Comparison of ENCODE assay signal across 31 cellular contexts in the genomic region with DNA sequence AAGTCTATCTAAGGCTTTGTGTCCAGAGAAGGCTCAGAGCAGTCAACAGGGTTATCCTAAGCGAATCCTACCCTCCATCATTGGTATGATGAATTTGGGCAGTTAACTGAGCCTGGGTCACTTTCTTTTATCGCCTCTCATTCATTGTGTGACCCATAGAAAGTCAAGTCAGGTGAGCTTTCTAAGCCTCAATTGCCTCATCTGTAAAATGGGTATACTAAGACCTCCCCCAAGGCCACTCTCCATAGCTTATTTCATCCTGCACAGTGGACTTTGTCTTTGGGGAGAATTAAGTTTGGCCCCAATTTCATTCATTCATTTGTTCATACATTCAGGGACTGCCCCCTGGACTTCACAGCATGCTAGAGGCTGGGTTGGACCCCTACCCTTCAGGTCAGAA.
DNase-seq lines count a peak whose midpoint lies in the region; ATAC-seq, FAIRE-seq and TF ChIP-seq lines count a peak whose summit lies in the region.
"Had no signal": no experiment of that assay in that cellular context is flagged by ENCODE, and none has a peak within 500 bp of the region (broad histone marks: within the 10 kb centered on the region; RNA-seq: fewer than 3 reads in every experiment).

No MANE protein-coding gene starts in this region.

- H3K9ac ChIP-seq in HepG2 (ENCODE audit: insufficient read depth, low read depth, low read length) (no peak overlapping the region), K562 (ENCODE audit: insufficient read depth in 1 of 2, low read depth in 2 of 2, low read length in 2 of 2) (no peak overlapping the region), mesenchymal stem cell (ENCODE audit: low read length) (no peak overlapping the region)
- H3K9ac ChIP-seq: BLaER1; BLaER1 treated with 17β-estradiol and CSF1 and Interleukin-3, amounts not matched to agents 10 nM and 100 nM had no signal

- no peak for TF ChIP-seq RAD21 in HepG2 (CRISPR knock-in tag; IDR thresholded peaks at IDR 0.05)
- no peak for TF ChIP-seq RAD21 in K562 (CRISPR knock-in tag; conservative IDR thresholded peaks at IDR 0.05 in 1 of 2, IDR thresholded peaks at IDR 0.05 in 1 of 2)

- no peaks in the 10 kb centered on the region for H3K9me1 ChIP-seq in K562 (ENCODE audit: control insufficient read depth, insufficient read depth, low read length)

- no peak overlapping the region for H2BK120ac ChIP-seq in mesenchymal stem cell (ENCODE audit: low read depth, low read length)

- no peak overlapping the region for H3K4me3 ChIP-seq in HepG2 (replicated peaks in 1 of 3; ENCODE audit: insufficient read depth in 1 of 3, low read depth in 2 of 3, low read length in 3 of 3)
- H3K4me3 ChIP-seq in right lobe of liver = no peak overlapping the region
- no peak overlapping the region for H3K4me3 ChIP-seq in K562
- no peak overlapping the region for H3K4me3 ChIP-seq in mesenchymal stem cell (ENCODE audit: insufficient read depth in 1 of 2, low read depth in 1 of 2, low read length in 2 of 2)
- H3K4me3 ChIP-seq: A549; BLaER1; BLaER1 treated with 17β-estradiol and CSF1 and Interleukin-3, amounts not matched to agents 10 nM and 100 nM had no signal

- no peak overlapping the region for H2BK15ac ChIP-seq in mesenchymal stem cell (ENCODE audit: low read depth, poor library complexity, severe bottlenecking)

- H3K4ac ChIP-seq in mesenchymal stem cell (ENCODE audit: low read depth in 1 of 2, low read length in 2 of 2) = no peak overlapping the region

- no peak overlapping the region for H2BK12ac ChIP-seq in mesenchymal stem cell (ENCODE audit: low read length in 2 of 2)

- ATAC-seq in HepG2 = no peak
- ATAC-seq in right lobe of liver = no peak
- no peak for ATAC-seq in K562
- ATAC-seq: A549; CD8-positive, alpha-beta T cell had no signal

- H3K23ac ChIP-seq in mesenchymal stem cell (ENCODE audit: low read length in 2 of 2) = no peak overlapping the region

- H4K91ac ChIP-seq in mesenchymal stem cell (ENCODE audit: low read length) = no peak overlapping the region

- intact Hi-C loops in HepG2 (cut with micrococcal nuclease; ENCODE audit: unreplicated experiment) = no loop called here
- intact Hi-C loops in right lobe of liver (cut with DNase I) = no loop called here
- intact Hi-C loops in K562 (cut with micrococcal nuclease) = no loop called here

- TF ChIP-seq CTCF in HepG2 (CRISPR knock-in tag; IDR thresholded peaks at IDR 0.05) (no peak), right lobe of liver (IDR thresholded peaks at IDR 0.05) (no peak), K562 (IDR thresholded peaks at IDR 0.05 in 2 of 3, conservative IDR thresholded peaks at IDR 0.05 in 1 of 3; ENCODE audit: insufficient read depth in 2 of 3, low read depth in 1 of 3, low read length in 3 of 3) (no peak)

- TF ChIP-seq POLR2A in HepG2 (IDR thresholded peaks at IDR 0.05; ENCODE audit: insufficient read depth in 1 of 2, low read depth in 2 of 2, low read length in 2 of 2) (no peak), right lobe of liver (IDR thresholded peaks at IDR 0.05) (no peak), K562 (conservative IDR thresholded peaks at IDR 0.05) (no peak)

- BruUV-seq in HepG2 (replicated peaks; lab: Mats Ljungman, UMichigan) (no TSS peak), K562 (replicated peaks; lab: Mats Ljungman, UMichigan) (no TSS peak)

- H3K79me2 ChIP-seq in HepG2 (ENCODE audit: insufficient read depth, low read length) (no peaks in the 10 kb centered on the region), K562 (ENCODE audit: control insufficient read depth, insufficient read depth, low read length) (no peaks in the 10 kb centered on the region)

- no peaks in the 10 kb centered on the region for H3K36me3 ChIP-seq in HepG2 (replicated peaks in 1 of 2; ENCODE audit: control insufficient read depth in 1 of 2, insufficient read depth in 2 of 2, low read length in 2 of 2)
- H3K36me3 ChIP-seq in right lobe of liver = no peaks in the 10 kb centered on the region
- H3K36me3 ChIP-seq in K562 (ENCODE audit: control insufficient read depth, insufficient read depth, low read length) = no peaks in the 10 kb centered on the region
- H3K36me3 ChIP-seq in mesenchymal stem cell (ENCODE audit: control insufficient read depth in 1 of 2, insufficient read depth in 2 of 2, low read depth in 1 of 2, low read length in 2 of 2) = no peaks in the 10 kb centered on the region
- H3K36me3 ChIP-seq: BE2C; BLaER1; BLaER1 treated with 17β-estradiol and CSF1 and Interleukin-3, amounts not matched to agents 10 nM and 100 nM had no signal

- FAIRE-seq in HepG2 (lab: Jason Lieb, UNC) (no peak), K562 (lab: Jason Lieb, UNC) (no peak)
- FAIRE-seq: A204.1, A549, D721Med had no signal

- 28% methylated on average over 2 of the region's 2 CpGs for WGBS in HepG2 (ENCODE audit: low lambda C conversion rate)
- 82% methylated on average over 2 of the region's 2 CpGs for WGBS in right lobe of liver (ENCODE audit: insufficient coverage, low coverage, low lambda C conversion rate, missing lambda C conversion rate)
- WGBS in K562 (ENCODE audit: insufficient coverage, low coverage, missing lambda C conversion rate) = 6% methylated on average over 2 of the region's 2 CpGs
- WGBS in mesenchymal stem cell = 94% methylated on average over 2 of the region's 2 CpGs

- H2AK5ac ChIP-seq in mesenchymal stem cell (ENCODE audit: low read length, severe bottlenecking) = no peak overlapping the region

- POLR2A ChIA-PET in HepG2 (lab: Yijun Ruan, JAX) (no interaction called here), K562 (lab: Yijun Ruan, JAX) (no interaction called here)

- H3K79me1 ChIP-seq in mesenchymal stem cell (replicated peaks; ENCODE audit: low read length, poor library complexity, severe bottlenecking) = no peaks in the 10 kb centered on the region

- H3K9me3 ChIP-seq in HepG2 (ENCODE audit: low read length) (peaks cover 7% of the 10 kb centered on the region; the same call in 1 of the 2 replicates), right lobe of liver (no peaks in the 10 kb centered on the region), K562 (replicated peaks; ENCODE audit: control insufficient read depth, insufficient read depth, low read depth, low read length) (no peaks in the 10 kb centered on the region; the same call in 1 of the 2 replicates), mesenchymal stem cell (ENCODE audit: control insufficient read depth, low read length) (peaks cover 17% of the 10 kb centered on the region)
- H3K9me3 ChIP-seq: A549, BE2C, Caco-2 had no signal

- H4K20me1 ChIP-seq in HepG2 (ENCODE audit: insufficient read depth, low read length) (no peaks in the 10 kb centered on the region), K562 (replicated peaks; ENCODE audit: control insufficient read depth, insufficient read depth, low read length) (no peaks in the 10 kb centered on the region)
- H4K20me1 ChIP-seq: BLaER1; BLaER1 treated with 17β-estradiol and CSF1 and Interleukin-3, amounts not matched to agents 10 nM and 100 nM had no signal

- H3K27ac ChIP-seq in HepG2 (ENCODE audit: extremely low read length, insufficient read depth, low read length) (no peak overlapping the region), right lobe of liver (no peak overlapping the region), K562 (ENCODE audit: extremely low read depth, low read depth, low read length) (no peak overlapping the region), mesenchymal stem cell (ENCODE audit: low read length, poor library complexity, severe bottlenecking) (no peak overlapping the region)
- H3K27ac ChIP-seq: 22Rv1; A549; BLaER1; BLaER1 treated with 17β-estradiol and CSF1 and Interleukin-3, amounts not matched to agents 10 nM and 100 nM; C4-2B had no signal

- no peak overlapping the region for H4K8ac ChIP-seq in mesenchymal stem cell (ENCODE audit: low read length)

- DNase-seq in HepG2 (ENCODE audit: low spot score) (no peak), right lobe of liver (no peak), K562 (ENCODE audit: extremely low read depth in 1 of 4, low spot score in 3 of 4) (no peak), mesenchymal stem cell (no peak)
- DNase-seq: 8988T; ACHN; AML-193; BE2C; C1 segment of cervical spinal cord; Caco-2; Calu3; CD4-positive, alpha-beta memory T cell; CD4-positive, alpha-beta T cell; CD4-positive, CD25-positive, alpha-beta regulatory T cell; CD8-positive, alpha-beta memory T cell; CD8-positive, alpha-beta T cell; COR-L47; DMS 273 treated with DMSO at 0.1 percent for 48 hours; DMS153; DMS53; DMS79; DMS79 treated with DMSO at 0.1 percent for 48 hours; DND-41; EL had no signal

- H3K27me3 ChIP-seq in HepG2 (ENCODE audit: control insufficient read depth in 1 of 2, insufficient read depth in 2 of 2, low read length in 2 of 2) (peaks cover 3 to 32% of the 10 kb centered on the region in 2 experiments; a peak in 4 of 5 replicates), right lobe of liver (no peaks in the 10 kb centered on the region), K562 (ENCODE audit: control insufficient read depth in 2 of 2, insufficient read depth in 2 of 2, low read length in 2 of 2) (peaks cover 18 to 47% of the 10 kb centered on the region in 2 experiments; a peak in 3 of 5 replicates), mesenchymal stem cell (ENCODE audit: control insufficient read depth in 1 of 2, insufficient read depth in 1 of 2, low read length in 2 of 2) (peaks cover 17 to 29% of the 10 kb centered on the region in 2 experiments)
- H3K27me3 ChIP-seq: BE2C; BLaER1; BLaER1 treated with 17β-estradiol and CSF1 and Interleukin-3, amounts not matched to agents 10 nM and 100 nM had no signal

- CTCF ChIA-PET in HepG2 (lab: Yijun Ruan, JAX; ENCODE audit: low intra/inter-chr PET ratio, low total read pairs) = no interaction called here
- CTCF ChIA-PET in K562 (lab: Yijun Ruan, JAX; ENCODE audit: low intra/inter-chr PET ratio) = no interaction called here

- H3K4me2 ChIP-seq in HepG2 (ENCODE audit: low read depth, low read length) = no peak overlapping the region
- no peak overlapping the region for H3K4me2 ChIP-seq in K562 (ENCODE audit: insufficient read depth, low read length)
- no peak overlapping the region for H3K4me2 ChIP-seq in mesenchymal stem cell (ENCODE audit: low read length, poor library complexity, severe bottlenecking)
- H3K4me2 ChIP-seq: A549; BLaER1; BLaER1 treated with 17β-estradiol and CSF1 and Interleukin-3, amounts not matched to agents 10 nM and 100 nM had no signal

- no peak overlapping the region for H3K14ac ChIP-seq in mesenchymal stem cell (ENCODE audit: low read length in 2 of 2)

- no peak overlapping the region for H2BK5ac ChIP-seq in mesenchymal stem cell (ENCODE audit: low read depth, low read length, poor library complexity, severe bottlenecking)

- peaks cover 29% of the 10 kb centered on the region for H3K4me1 ChIP-seq in HepG2 (ENCODE audit: insufficient read depth, low read length)
- no peaks in the 10 kb centered on the region for H3K4me1 ChIP-seq in right lobe of liver
- no peaks in the 10 kb centered on the region for H3K4me1 ChIP-seq in K562 (replicated peaks in 1 of 2; ENCODE audit: control insufficient read depth in 2 of 2, insufficient read depth in 2 of 2, low read length in 2 of 2)
- peaks cover 2% of the 10 kb centered on the region for H3K4me1 ChIP-seq in mesenchymal stem cell (ENCODE audit: control insufficient read depth, insufficient read depth, low read depth, low read length)
- H3K4me1 ChIP-seq: A549, Caco-2 had no signal

- TF ChIP-seq EP300 in HepG2 (IDR thresholded peaks at IDR 0.05; ENCODE audit: low read depth in 2 of 2, low read length in 2 of 2) (no peak), HepG2 (CRISPR knock-in tag; IDR thresholded peaks at IDR 0.05; ENCODE audit: borderline replicate concordance) (no peak), K562 (IDR thresholded peaks at IDR 0.05; ENCODE audit: low read length) (no peak)

- H2AFZ ChIP-seq in HepG2 (ENCODE audit: low read length) (no peak overlapping the region), K562 (ENCODE audit: low read depth, low read length) (no peak overlapping the region), mesenchymal stem cell (ENCODE audit: low read depth, low read length) (no peak overlapping the region)

- in situ Hi-C loops in HepG2 (cut with HindIII; ENCODE audit: extremely low pct_ligation_motif_present, low pct_unique_long_range_greater_than_20kb) = no loop called here
- in situ Hi-C loops in K562 (cut with MboI) = no loop called here

- no peak overlapping the region for H3K18ac ChIP-seq in mesenchymal stem cell (ENCODE audit: low read depth in 1 of 2, low read length in 2 of 2)
